In genomic region chr1:216785760-216786159, GRCh38 we compare ENCODE assay signal across 18 cellular contexts.
"Had no signal": no experiment of that assay in that cellular context is flagged by ENCODE, and none has a peak within 500 bp of the region (broad histone marks: within the 10 kb centered on the region; RNA-seq: fewer than 3 reads in every experiment).

No MANE protein-coding gene starts in this region.

- H3K9me3 ChIP-seq: pancreas, upper lobe of left lung had no signal

- H3K27me3 ChIP-seq: brain microvascular endothelial cell, pancreas, upper lobe of left lung had no signal

- H3K36me3 ChIP-seq: brain microvascular endothelial cell, pancreas, upper lobe of left lung had no signal

- ATAC-seq: effector memory CD8-positive, alpha-beta T cell; pancreas; stimulated activated naive CD8-positive, alpha-beta T cell treated with anti-CD3 and anti-CD28 coated beads, Interleukin-15, Interleukin-2, amounts not matched to agents 100 U/mL and 50 U/mL, for 24 hours had no signal

- DNase-seq: activated CD4-positive, CD25-positive, alpha-beta regulatory T cell treated with anti-CD3 and anti-CD28 coated beads, Interleukin-2, amount 50 U/mL, for 72 hours; activated naive CD4-positive, alpha-beta T cell; activated naive CD8-positive, alpha-beta T cell treated with anti-CD3 and anti-CD28 coated beads, Interleukin-2, amount 10 ng/mL, durations not matched to agents 7 days and 5 days; activated T-cell treated with anti-CD3 and anti-CD28 coated beads for 4 hours; anterior cingulate cortex; brain microvascular endothelial cell; cerebellar nuclear complex; effector memory CD8-positive, alpha-beta T cell; hypothalamus; kidney; naive B cell; pancreas; small intestine; stimulated activated naive CD8-positive, alpha-beta T cell treated with anti-CD3 and anti-CD28 coated beads, Interleukin-15, Interleukin-2, amounts not matched to agents 100 U/mL and 50 U/mL, for 24 hours; T-helper 1 cell; T1000; upper lobe of left lung had no signal

- H3K4me3 ChIP-seq: pancreas, upper lobe of left lung had no signal

- H3K4me1 ChIP-seq: pancreas, upper lobe of left lung had no signal

- H3K27ac ChIP-seq: brain microvascular endothelial cell, epithelial cell of prostate, pancreas had no signal
